20 cellular contexts compared by ENCODE assay signal in genomic region chr2:152523091-152523490, GRCh38.
DNase-seq lines count a peak whose midpoint lies in the region; ATAC-seq and TF ChIP-seq lines count a peak whose summit lies in the region.
"Had no signal": no experiment of that assay in that cellular context is flagged by ENCODE, and none has a peak within 500 bp of the region (broad histone marks: within the 10 kb centered on the region; RNA-seq: fewer than 3 reads in every experiment).

No MANE protein-coding gene starts in this region.

- no peak overlapping the region for H3K4me3 Mint-ChIP-seq in glutamatergic neuron (ENCODE audit: unreplicated experiment)
- H3K4me3 Mint-ChIP-seq: activated naive CD4-positive, alpha-beta T cell treated with anti-CD3 and anti-CD28 coated beads for 36 hours; memory B cell; naive B cell had no signal

- peaks cover 4% of the 10 kb centered on the region for H3K36me3 Mint-ChIP-seq in glutamatergic neuron (ENCODE audit: unreplicated experiment)
- H3K36me3 Mint-ChIP-seq: memory B cell, naive B cell had no signal

- H3K27me3 Mint-ChIP-seq in glutamatergic neuron (ENCODE audit: unreplicated experiment) = peaks cover 6% of the 10 kb centered on the region

- ATAC-seq in HG03097 (IDR thresholded peaks at IDR 0.05; ENCODE audit: low FRiP score, unreplicated experiment) (no peak), HG03460 (IDR thresholded peaks at IDR 0.05; ENCODE audit: unreplicated experiment) (no peak)

- H3K4me1 Mint-ChIP-seq in glutamatergic neuron (ENCODE audit: low read depth, unreplicated experiment) = peaks cover 15% of the 10 kb centered on the region
- H3K4me1 Mint-ChIP-seq: memory B cell, naive B cell had no signal

- no peak for TF ChIP-seq CTCF in glutamatergic neuron (IDR thresholded peaks at IDR 0.05; ENCODE audit: partially characterized antibody, unreplicated experiment)

- H3K9me3 Mint-ChIP-seq in glutamatergic neuron (ENCODE audit: unreplicated experiment) = peaks cover 2% of the 10 kb centered on the region
- H3K9me3 Mint-ChIP-seq: activated naive CD4-positive, alpha-beta T cell treated with anti-CD3 and anti-CD28 coated beads for 36 hours; memory B cell; naive B cell had no signal

- DNase-seq in HS-5 (ENCODE audit: low read depth) = peak; percentile 65
- peak; percentile 72 for DNase-seq in astrocyte of the hippocampus (ENCODE audit: low read depth, low spot score)
- DNase-seq in fibroblast of peridontal ligament (ENCODE audit: extremely low read depth) = peak; percentile 83
- DNase-seq in glutamatergic neuron = no peak
- no peak for DNase-seq in ureter (ENCODE audit: low spot score)
- DNase-seq: activated naive CD4-positive, alpha-beta T cell treated with anti-CD3 and anti-CD28 coated beads for 36 hours; activated T-cell treated with anti-CD3 and anti-CD28 coated beads for 4 hours; DMS 273 treated with DMSO at 0.1 percent for 48 hours; esophagus squamous epithelium; MM.1S; naive B cell; NCI-H1694; NK-92 treated with Interleukin-12 subunit alpha and Interleukin-12 subunit beta, amount 100 ng/mL, for 24 hours; posterior cingulate gyrus; RPMI8226; spleen; SW 1271 had no signal

- no peak overlapping the region for H3K27ac Mint-ChIP-seq in glutamatergic neuron (ENCODE audit: unreplicated experiment)
- H3K27ac Mint-ChIP-seq: activated naive CD4-positive, alpha-beta T cell treated with anti-CD3 and anti-CD28 coated beads for 36 hours; memory B cell; naive B cell had no signal

Comparison
In these comparisons a context has a peak if more than half of its experiments do, and no peak if none do; other contexts are left out.
1. DNase-seq: peak in HS-5 (single experiment), astrocyte of the hippocampus (single experiment) and fibroblast of peridontal ligament (single experiment); none in glutamatergic neuron (single experiment) and ureter (single experiment).